Comparison of ENCODE assay signal across 15 cellular contexts in genomic region chr1:7224081-7224534, GRCh38.
"Had no signal": no experiment of that assay in that cellular context is flagged by ENCODE, and none has a peak within 500 bp of the region (broad histone marks: within the 10 kb centered on the region; RNA-seq: fewer than 3 reads in every experiment).

No MANE protein-coding gene starts in this region.

- H3K27ac Mint-ChIP-seq: activated naive CD8-positive, alpha-beta T cell treated with anti-CD3 and anti-CD28 coated beads for 36 hours; neural progenitor cell; T-helper 2 cell treated with Interferon-gamma antibody and Interleukin-4, amounts not matched to agents 5 μg/mL and 100 μg/mL, for 36 hours had no signal

- H3K9ac ChIP-seq: neural progenitor cell had no signal

- H3K9me3 Mint-ChIP-seq: activated naive CD8-positive, alpha-beta T cell treated with anti-CD3 and anti-CD28 coated beads for 36 hours; T-helper 2 cell treated with Interferon-gamma antibody and Interleukin-4, amounts not matched to agents 5 μg/mL and 100 μg/mL, for 36 hours had no signal

- H3K4me1 ChIP-seq: ascending aorta, esophagus squamous epithelium, heart right ventricle, neural progenitor cell, tibial artery, uterus had no signal

- H3K4me3 ChIP-seq: ascending aorta, esophagus squamous epithelium, heart right ventricle, neural progenitor cell, skin epidermis, tibial artery, uterus had no signal

- FAIRE-seq: frontal cortex had no signal

- H3K9me3 ChIP-seq: ascending aorta, esophagus squamous epithelium, tibial artery, uterus had no signal

- H3K36me3 Mint-ChIP-seq: activated naive CD8-positive, alpha-beta T cell treated with anti-CD3 and anti-CD28 coated beads for 36 hours; neural progenitor cell had no signal

- DNase-seq: activated CD4-positive, alpha-beta T cell treated with anti-CD3 and anti-CD28 coated beads, Interleukin-2, amount 50 U/mL, for 48 hours; activated gamma-delta T cell treated with Interleukin-2 at 50 U/mL for 16 hours; activated naive CD8-positive, alpha-beta T cell treated with anti-CD3 and anti-CD28 coated beads for 36 hours; activated T-cell treated with anti-CD3 and anti-CD28 coated beads, Interleukin-2, amount 50 U/mL, for 48 hours; esophagus squamous epithelium; retina; tibial artery; uterus had no signal

- ATAC-seq: activated CD4-positive, CD25-positive, alpha-beta regulatory T cell treated with anti-CD3 and anti-CD28 coated beads, Interleukin-2, amount 50 U/mL, for 24 hours had no signal

- H3K36me3 ChIP-seq: ascending aorta, esophagus squamous epithelium, heart right ventricle, neural progenitor cell, tibial artery, uterus had no signal

- H3K27me3 ChIP-seq: ascending aorta, neural progenitor cell, uterus had no signal

- H3K4me1 Mint-ChIP-seq: activated naive CD8-positive, alpha-beta T cell treated with anti-CD3 and anti-CD28 coated beads for 36 hours had no signal

- H3K4me3 Mint-ChIP-seq: activated naive CD8-positive, alpha-beta T cell treated with anti-CD3 and anti-CD28 coated beads for 36 hours; neural progenitor cell; T-helper 2 cell treated with Interferon-gamma antibody and Interleukin-4, amounts not matched to agents 5 μg/mL and 100 μg/mL, for 36 hours had no signal

- H3K27ac ChIP-seq: ascending aorta, esophagus squamous epithelium, heart right ventricle, neural progenitor cell, skin epidermis, tibial artery, uterus had no signal
